Comparison of ENCODE assay signal across 1 cellular context in the genomic region with DNA sequence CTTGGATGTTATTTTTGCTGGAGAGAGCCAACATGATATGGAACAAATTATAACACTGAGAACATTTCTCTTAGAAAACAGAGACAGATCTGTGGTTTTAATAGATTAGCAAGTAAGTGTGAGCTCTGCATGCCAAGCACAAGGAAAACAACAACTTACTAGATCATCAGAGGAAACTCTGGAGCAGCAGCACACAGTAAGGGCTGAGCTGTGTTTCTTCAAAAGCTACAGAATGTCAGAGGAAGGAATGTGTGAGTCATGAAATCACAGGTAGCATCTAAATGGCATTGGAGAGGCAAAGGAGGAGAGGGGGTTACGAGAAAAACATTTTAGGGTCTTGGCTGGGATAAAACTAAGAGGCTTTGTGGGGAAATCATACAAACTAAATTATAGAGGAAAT.
TF ChIP-seq lines count a peak whose summit lies in the region.

No MANE protein-coding gene starts in this region.

TF ChIP-seq in GM23338, 12 proteins besides CTCF, POLR2A, EP300 and RAD21 (continued from another document):
- TF ChIP-seq ZNF462 (CRISPR knock-in tag; IDR thresholded peaks at IDR 0.05), result no peak
- TF ChIP-seq ZNF331 (CRISPR knock-in tag; IDR thresholded peaks at IDR 0.05; ENCODE audit: low read depth), result no peak
- TF ChIP-seq ZNF114 (CRISPR knock-in tag; IDR thresholded peaks at IDR 0.05), result no peak
- no peak for TF ChIP-seq REST (IDR thresholded peaks at IDR 0.05; ENCODE audit: unreplicated experiment)
- no peak for TF ChIP-seq EZH2 (IDR thresholded peaks at IDR 0.05; ENCODE audit: low read depth, unreplicated experiment)
- TF ChIP-seq JUNB (IDR thresholded peaks at IDR 0.05; ENCODE audit: unreplicated experiment), result no peak
